1 cellular context compared by ENCODE assay signal in the genomic region with DNA sequence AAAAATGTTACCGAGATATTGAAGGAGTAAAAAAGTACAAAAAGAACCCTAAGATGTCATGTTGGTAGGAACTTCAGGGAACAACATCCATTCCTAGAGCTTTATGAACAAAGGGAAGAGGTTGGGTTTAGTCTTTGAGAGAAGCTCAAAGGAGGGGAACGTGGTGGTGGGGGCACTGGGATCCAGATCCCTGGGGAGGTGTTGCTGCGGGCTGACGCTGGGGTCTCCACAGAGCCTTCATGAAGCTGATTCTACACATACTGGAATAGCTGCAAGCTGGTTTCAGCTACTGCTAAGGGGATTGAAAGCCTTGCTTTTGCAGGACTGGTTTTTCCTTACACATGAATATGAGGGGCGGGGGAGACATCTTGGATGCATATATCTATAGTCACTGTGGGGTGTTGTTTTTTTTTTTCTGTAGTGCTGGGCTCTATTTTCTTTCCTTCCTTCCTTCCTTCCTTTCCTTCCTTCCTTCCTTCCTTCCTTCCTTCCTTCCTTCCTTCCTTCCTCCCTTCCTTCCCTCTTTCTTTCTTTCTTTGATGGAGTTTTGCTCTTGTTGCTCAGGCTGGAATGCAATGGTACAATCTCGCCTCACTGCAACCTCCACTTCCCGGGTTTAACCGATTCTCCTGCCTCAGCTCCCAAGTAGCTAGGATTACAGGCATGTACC.
TF ChIP-seq lines count a peak whose summit lies in the region.

No MANE protein-coding gene starts in this region.

TF ChIP-seq in HepG2, 621 proteins besides CTCF, POLR2A, EP300 and RAD21:
- TF ChIP-seq SYNCRIP (IDR thresholded peaks at IDR 0.05; ENCODE audit: insufficient read depth, low read depth, low read length) (no peak), ZNF446 (CRISPR knock-in tag; IDR thresholded peaks at IDR 0.05) (no peak), TP53 (CRISPR knock-in tag; conservative IDR thresholded peaks at IDR 0.05) (no peak), YEATS2 (CRISPR knock-in tag; IDR thresholded peaks at IDR 0.05; ENCODE audit: borderline replicate concordance) (no peak)
